ENCODE assay signal across 8 cellular contexts in genomic region chr3:142578309-142579223, GRCh38. TPM values are rescaled to one million over a fixed set of nuclear protein-coding genes. Genes with fewer than 3 reads are reported as not detected.
DNase-seq lines count a peak whose midpoint lies in the region; ATAC-seq, FAIRE-seq and TF ChIP-seq lines count a peak whose summit lies in the region.

TSS of gene ATR (minus strand) at chr3:142578733. CDS start at chr3:142578704, 29 bp downstream.

- H3K4me1 Mint-ChIP-seq in T-cell, result peaks cover 53 to 56% (median 56%) of the 10 kb centered on the region in 3 donors

- DNase-seq in GM12891 (ENCODE audit: insufficient read length, low spot score), result peak; percentile 83
- DNase-seq in NCI-H1436 treated with DMSO at 0.1 percent for 48 hours (lab: John Stamatoyannopoulos, UW), result peak; percentile 89
- DNase-seq in T-cell, result peak; percentile 91 to 97 (median 94)
- peak; percentile 98 for DNase-seq in cardiac septum (ENCODE audit: low spot score)
- peak; percentile 92 to 99 (median 96) for DNase-seq in posterior cingulate gyrus
- DNase-seq in upper lobe of left lung, result peak; percentile 97 to 99

- peak within 1 kb of the TSS; percentile 65 to 97 (median 90) for H3K4me3 ChIP-seq in upper lobe of left lung

- peak in 2 of 4 donors; percentile 11 to 56 for TF ChIP-seq EP300 in upper lobe of left lung (IDR thresholded peaks at IDR 0.05)

- ATAC-seq in HG02840 (IDR thresholded peaks at IDR 0.05; ENCODE audit: low FRiP score, unreplicated experiment) (peak; percentile 94), T-cell (replicated peaks in 1 of 4) (peak; percentile 92 to 94 (median 93)), upper lobe of left lung (ENCODE audit: low FRiP score in 2 of 2) (peak; percentile 99 to 100)

- H3K27ac ChIP-seq in adipose tissue (ENCODE audit: low read depth, low read length) (peak within 1 kb of the TSS; percentile 95), upper lobe of left lung (peak within 1 kb of the TSS; percentile 93 to 97 (median 93))

- peaks cover 19 to 36% (median 24%) of the 10 kb centered on the region in 4 donors for H3K4me1 ChIP-seq in upper lobe of left lung

- peak in 1 of 6 experiments; percentile 25 for TF ChIP-seq CTCF in upper lobe of left lung (IDR thresholded peaks at IDR 0.05)

- POLR2A ChIA-PET in T-cell (lab: Charles Lee), result interaction anchor here (0.6 to 1.3 kb wide), 7 partner anchors 18 to 423 kb away, joined by 3 to 11 read pairs (median 4); partner anchors contain the start of genes U2SURP (in 1 of the 2) and XRN1 (in 1 of the 2)

- H3K36me3 Mint-ChIP-seq in T-cell, result peaks cover 6% of the 10 kb centered on the region

- no peaks in the 10 kb centered on the region for H3K36me3 ChIP-seq in upper lobe of left lung

- peak; percentile 85 for FAIRE-seq in GM12891 (lab: Jason Lieb, UNC)

- peak; percentile 93 for TF ChIP-seq POLR2A in GM12891 (IDR thresholded peaks at IDR 0.05; ENCODE audit: low read depth, low read length)
- peak in 3 of 4 donors; percentile 69 to 85 (median 74) for TF ChIP-seq POLR2A in upper lobe of left lung (IDR thresholded peaks at IDR 0.05)

- 0 to 1% (median 0%) methylated on average over 65 of the region's 65 CpGs for WGBS in adipose tissue, 3 donors
- WGBS in upper lobe of left lung, 2 donors, result 0% methylated on average over 14 to 59 of the region's 65 CpGs

- H3K4me3 Mint-ChIP-seq in T-cell, result peak within 1 kb of the TSS; percentile 93 to 97 (median 96)

- no peaks in the 10 kb centered on the region for H3K9me3 ChIP-seq in upper lobe of left lung

- no peaks in the 10 kb centered on the region for H3K27me3 ChIP-seq in upper lobe of left lung

- peak within 1 kb of the TSS; percentile 97 to 98 for H3K27ac Mint-ChIP-seq in T-cell

- H3K27me3 Mint-ChIP-seq in T-cell, result peaks cover 0 to 4% of the 10 kb centered on the region in 2 donors

- no peaks in the 10 kb centered on the region for H3K9me3 Mint-ChIP-seq in T-cell

- intact Hi-C loops in cardiac septum (cut with DNase I) (loop anchor here (2.0 to 5.0 kb wide), 3 partner anchors 18 to 422 kb away; partner anchors contain the start of genes PLS1, U2SURP and XRN1), posterior cingulate gyrus (cut with DNase I) (loop anchor here (1.0 to 5.0 kb wide), 3 partner anchors 18 to 422 kb away; partner anchors contain the start of genes PLS1, TRPC1 and U2SURP)

- CTCF ChIA-PET in T-cell (lab: Charles Lee), result interaction anchor here (0.6 to 2.3 kb wide), 9 partner anchors 9 to 1827 kb away, joined by 3 to 9 read pairs (median 3); partner anchors contain the start of genes DIPK2A (in 1 of the 2) and U2SURP (in 1 of the 2)

TF ChIP-seq in GM12891, 5 proteins besides CTCF, POLR2A, EP300 and RAD21:
- TF ChIP-seq SPI1 (IDR thresholded peaks at IDR 0.05; ENCODE audit: low read depth, low read length), result peak; percentile 66
- peak; percentile 74 for TF ChIP-seq POU2F2 (IDR thresholded peaks at IDR 0.05; ENCODE audit: low read depth, low read length)
- TF ChIP-seq POLR2AphosphoS5 (IDR thresholded peaks at IDR 0.05; ENCODE audit: low read depth, low read length), result peak; percentile 95
- peak; percentile 90 for TF ChIP-seq TAF1 (IDR thresholded peaks at IDR 0.05; ENCODE audit: low read depth, low read length)
- TF ChIP-seq PAX5 (IDR thresholded peaks at IDR 0.05; ENCODE audit: insufficient read depth, low read length, severe bottlenecking), result no peak

RNA-seq across cellular contexts. Expression of gene ATR, which starts in this region (rescaled TPM):
- polyA plus RNA-seq in GM12891 (2012; ENCODE audit: low read depth, missing spikeins), result 11.8 TPM
- total RNA-seq in T-cell (10 to 100 TPM; 32.8 to 40.9 (median 36.3) TPM), cardiac septum (12.1 TPM), upper lobe of left lung (10 to 100 TPM; 16.5 to 62.5 (median 24.0) TPM)
- polyA plus RNA-seq in adipose tissue, result 10 to 100 TPM in 1 of 3 donors, 1 to 10 TPM in 2; 5.6 to 10.1 (median 7.8) TPM

Comparison
In these comparisons a context has a peak if more than half of its experiments do, and no peak if none do; other contexts are left out.
1. Peak in every context shown above with its lines: DNase-seq, ATAC-seq, H3K4me3 ChIP-seq and H3K27ac ChIP-seq.